Comparison of ENCODE assay signal across 30 cellular contexts in genomic region chr2:221370942-221371221, GRCh38.
"Had no signal": no experiment of that assay in that cellular context is flagged by ENCODE, and none has a peak within 500 bp of the region (broad histone marks: within the 10 kb centered on the region; RNA-seq: fewer than 3 reads in every experiment).

No MANE protein-coding gene starts in this region.

- DNase-seq: activated CD4-positive, alpha-beta memory T cell treated with anti-CD3 and anti-CD28 coated beads for 36 hours; activated CD4-positive, alpha-beta T cell treated with anti-CD3 and anti-CD28 coated beads for 36 hours; activated CD4-positive, alpha-beta T cell treated with anti-CD3 and anti-CD28 coated beads, Interleukin-2, amount 10 ng/mL, durations not matched to agents 24 days and 14 days; activated CD4-positive, CD25-positive, alpha-beta regulatory T cell; activated CD4-positive, CD25-positive, alpha-beta regulatory T cell treated with anti-CD3 and anti-CD28 coated beads, Interleukin-2, amount 50 U/mL, for 72 hours; activated CD8-positive, alpha-beta memory T cell treated with anti-CD3 and anti-CD28 coated beads, Interleukin-2, amount 10 ng/mL, durations not matched to agents 7 days and 5 days; activated CD8-positive, alpha-beta memory T cell treated with anti-CD3 and anti-CD28 coated beads, Interleukin-2, amount 50 U/mL, for 4 hours; activated CD8-positive, alpha-beta T cell treated with anti-CD3 and anti-CD28 coated beads, Interleukin-2, amount 10 ng/mL, durations not matched to agents 7 days and 5 days; activated effector memory CD4-positive, alpha-beta T cell treated with anti-CD3 and anti-CD28 coated beads, Interleukin-2, amount 50 U/mL, for 16 hours; activated naive CD4-positive, alpha-beta T cell treated with anti-CD3 and anti-CD28 coated beads for 36 hours; activated naive CD8-positive, alpha-beta T cell treated with anti-CD3 and anti-CD28 coated beads for 36 hours; activated naive CD8-positive, alpha-beta T cell treated with anti-CD3 and anti-CD28 coated beads, Interleukin-2, amount 50 U/mL, for 24 hours; activated T-cell treated with anti-CD3 and anti-CD28 coated beads, Interleukin-2, amount 50 U/mL, for 1 hour; activated T-cell treated with anti-CD3 and anti-CD28 coated beads, Interleukin-2, amount 50 U/mL, for 48 hours; adrenal gland; amygdala; central memory CD4-positive, alpha-beta T cell; cerebellar nuclear complex; colonic mucosa; effector CD8-positive, alpha-beta T cell; esophagus squamous epithelium; foreskin melanocyte; T-helper 17 cell; T1000 had no signal

- ATAC-seq: activated CD4-positive, alpha-beta T cell treated with anti-CD3 and anti-CD28 coated beads for 36 hours; activated CD8-positive, alpha-beta memory T cell treated with anti-CD3 and anti-CD28 coated beads, Interleukin-2, amount 10 ng/mL, durations not matched to agents 7 days and 5 days; activated CD8-positive, alpha-beta T cell treated with anti-CD3 and anti-CD28 coated beads, Interleukin-2, amount 10 ng/mL, durations not matched to agents 7 days and 5 days; activated naive CD8-positive, alpha-beta T cell treated with anti-CD3 and anti-CD28 coated beads, Interleukin-2, amount 50 U/mL, for 24 hours; gastroesophageal sphincter; T-helper 17 cell had no signal

- H3K27me3 ChIP-seq: adrenal gland, ascending aorta, breast epithelium, cardiac muscle cell, colonic mucosa had no signal

- H3K4me3 ChIP-seq: adrenal gland, ascending aorta, breast epithelium, cardiac muscle cell, colonic mucosa, esophagus squamous epithelium, gastroesophageal sphincter, heart right ventricle had no signal

- H3K36me3 ChIP-seq: adrenal gland, ascending aorta, breast epithelium, cardiac muscle cell, colonic mucosa, esophagus squamous epithelium, gastroesophageal sphincter, heart right ventricle had no signal

- H3K4me1 ChIP-seq: adrenal gland, ascending aorta, breast epithelium, colonic mucosa, esophagus squamous epithelium, gastroesophageal sphincter had no signal

- H3K27ac ChIP-seq: adrenal gland, ascending aorta, breast epithelium, cardiac muscle cell, colonic mucosa, epithelial cell of prostate, esophagus squamous epithelium, gastroesophageal sphincter, heart right ventricle had no signal

- H3K9me3 ChIP-seq: adrenal gland, ascending aorta, breast epithelium, colonic mucosa, esophagus squamous epithelium, gastroesophageal sphincter had no signal
